1 cellular context compared by ENCODE assay signal in the genomic region with DNA sequence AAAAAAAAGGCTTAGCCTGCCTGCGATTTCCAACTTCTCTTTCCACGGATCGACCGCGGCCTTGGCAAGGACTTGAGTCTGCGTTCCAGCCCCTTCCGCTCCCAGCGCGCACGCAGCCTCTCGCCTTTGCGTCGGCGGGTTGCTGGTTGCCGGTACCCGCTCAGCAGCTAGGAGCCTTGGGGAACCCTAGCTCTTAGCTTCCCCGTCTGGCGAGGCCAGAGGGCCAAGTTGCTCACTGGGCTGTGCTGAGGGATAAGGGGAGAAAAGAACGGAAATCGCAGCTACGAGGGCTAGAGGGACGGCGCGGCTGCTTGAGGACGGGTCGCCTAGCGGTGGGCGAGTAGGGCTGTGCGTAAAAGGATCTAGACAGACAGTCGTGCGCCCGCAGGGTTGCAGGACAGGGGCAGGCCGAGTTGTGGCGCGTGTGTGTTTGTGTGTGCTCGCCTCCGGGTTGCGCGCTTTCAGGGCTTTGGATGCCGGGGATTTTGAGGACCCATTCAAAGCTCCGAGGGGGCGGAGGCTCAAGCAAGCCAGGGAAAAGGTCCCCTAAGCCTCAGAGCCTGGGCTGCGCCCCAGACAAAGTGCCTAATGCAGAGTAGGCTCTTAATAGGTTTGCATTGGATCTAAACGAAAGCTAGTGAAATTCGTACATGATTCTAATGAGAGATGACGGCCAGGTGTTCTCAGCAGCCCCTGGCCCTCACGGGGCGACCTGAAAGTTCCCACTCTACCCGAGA.
TF ChIP-seq lines count a peak whose summit lies in the region.

No MANE protein-coding gene starts in this region.

TF ChIP-seq in HepG2, 621 proteins besides CTCF, POLR2A, EP300 and RAD21:
- TF ChIP-seq ZNF75D (CRISPR knock-in tag; IDR thresholded peaks at IDR 0.05; ENCODE audit: borderline replicate concordance), result no peak
- no peak for TF ChIP-seq POLR2AphosphoS5 (IDR thresholded peaks at IDR 0.05; ENCODE audit: low read depth, low read length)
- no peak for TF ChIP-seq NFE2L2 (IDR thresholded peaks at IDR 0.05; ENCODE audit: low read length)
- TF ChIP-seq, protein P1, sequence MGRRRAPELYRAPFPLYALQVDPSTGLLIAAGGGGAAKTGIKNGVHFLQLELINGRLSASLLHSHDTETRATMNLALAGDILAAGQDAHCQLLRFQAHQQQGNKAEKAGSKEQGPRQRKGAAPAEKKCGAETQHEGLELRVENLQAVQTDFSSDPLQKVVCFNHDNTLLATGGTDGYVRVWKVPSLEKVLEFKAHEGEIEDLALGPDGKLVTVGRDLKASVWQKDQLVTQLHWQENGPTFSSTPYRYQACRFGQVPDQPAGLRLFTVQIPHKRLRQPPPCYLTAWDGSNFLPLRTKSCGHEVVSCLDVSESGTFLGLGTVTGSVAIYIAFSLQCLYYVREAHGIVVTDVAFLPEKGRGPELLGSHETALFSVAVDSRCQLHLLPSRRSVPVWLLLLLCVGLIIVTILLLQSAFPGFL (CRISPR knock-in tag; IDR thresholded peaks at IDR 0.05), result no peak
TF ChIP-seq in HepG2: peak in this region for 0.
